ENCODE assay signal across 8 cellular contexts in the genomic region with DNA sequence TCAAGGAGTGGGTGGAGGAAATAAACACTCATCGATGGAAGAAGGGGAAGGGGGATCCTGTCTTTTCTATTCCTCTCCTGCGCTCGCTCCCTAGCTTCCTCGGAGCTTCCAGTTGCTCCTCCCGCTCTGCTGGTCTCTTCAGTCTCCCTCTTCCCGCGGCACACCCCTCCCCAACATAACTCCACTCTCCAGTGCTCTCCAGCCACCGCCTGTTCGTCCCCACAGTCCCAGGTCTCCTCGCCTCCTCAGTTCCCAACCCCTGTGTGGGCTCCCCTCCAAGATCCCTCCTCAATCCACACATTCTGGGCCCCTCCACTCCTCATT. TPM values are rescaled to one million over a fixed set of nuclear protein-coding genes. Genes with fewer than 3 reads are reported as not detected.
DNase-seq lines count a peak whose midpoint lies in the region; ATAC-seq and TF ChIP-seq lines count a peak whose summit lies in the region.

No MANE protein-coding gene starts in this region.

- peak overlapping the region; percentile 98 to 100 for H3K4me3 Mint-ChIP-seq in activated T-cell treated with anti-CD3 and anti-CD28 coated beads, Interleukin-2, amount 50 U/mL, for 72 hours
- peak overlapping the region; percentile 99 for H3K4me3 Mint-ChIP-seq in mesothelial cell of epicardium

- no peak for DNase-seq in activated T-cell treated with anti-CD3 and anti-CD28 coated beads, Interleukin-2, amount 50 U/mL, for 72 hours
- DNase-seq in activated T-cell treated with anti-CD3 and anti-CD28 coated beads for 4 hours, result no peak
- peak; percentile 79 to 84 for DNase-seq in NCI-H526 (lab: John Stamatoyannopoulos, UW)
- peak; percentile 53 for DNase-seq in dermis blood vessel endothelial cell
- no peak for DNase-seq in mesothelial cell of epicardium (ENCODE audit: low spot score in 2 of 2, unreplicated experiment in 2 of 2)
- no peak for DNase-seq in RPMI8226
- no peak for DNase-seq in effector CD8-positive, alpha-beta T cell (lab: John Stamatoyannopoulos, UW)

- no peaks in the 10 kb centered on the region for H3K9me3 Mint-ChIP-seq in activated T-cell treated with anti-CD3 and anti-CD28 coated beads, Interleukin-2, amount 50 U/mL, for 72 hours
- no peaks in the 10 kb centered on the region for H3K9me3 Mint-ChIP-seq in mesothelial cell of epicardium

- TF ChIP-seq CTCF in mesothelial cell of epicardium (IDR thresholded peaks at IDR 0.05; ENCODE audit: unreplicated experiment), result no peak

- peaks cover 6 to 12% of the 10 kb centered on the region in 2 donors for H3K36me3 Mint-ChIP-seq in activated T-cell treated with anti-CD3 and anti-CD28 coated beads, Interleukin-2, amount 50 U/mL, for 72 hours (ENCODE audit: insufficient read depth in 2 of 2)
- peaks cover 8% of the 10 kb centered on the region for H3K36me3 Mint-ChIP-seq in mesothelial cell of epicardium

- H3K27me3 Mint-ChIP-seq in activated T-cell treated with anti-CD3 and anti-CD28 coated beads, Interleukin-2, amount 50 U/mL, for 72 hours (ENCODE audit: low read depth), result no peaks in the 10 kb centered on the region
- H3K27me3 Mint-ChIP-seq in mesothelial cell of epicardium (ENCODE audit: low read depth), result peaks cover 22% of the 10 kb centered on the region

- no peak for ATAC-seq in activated T-cell treated with anti-CD3 and anti-CD28 coated beads, Interleukin-2, amount 50 U/mL, for 72 hours (replicated peaks in 1 of 2)
- no peak for ATAC-seq in GM18867 (IDR thresholded peaks at IDR 0.05; ENCODE audit: unreplicated experiment)

- peak overlapping the region; percentile 98 for H3K27ac Mint-ChIP-seq in activated T-cell treated with anti-CD3 and anti-CD28 coated beads, Interleukin-2, amount 50 U/mL, for 72 hours
- H3K27ac Mint-ChIP-seq in mesothelial cell of epicardium, result peak overlapping the region; percentile 98

- peaks cover 29% of the 10 kb centered on the region for H3K4me1 Mint-ChIP-seq in activated T-cell treated with anti-CD3 and anti-CD28 coated beads, Interleukin-2, amount 50 U/mL, for 72 hours (ENCODE audit: low read depth)
- H3K4me1 Mint-ChIP-seq in mesothelial cell of epicardium, result peaks cover 21% of the 10 kb centered on the region

RNA-seq across cellular contexts. Expression of a gene that starts 0.4 kb away (rescaled TPM):
- 10 to 100 TPM; 13.7 to 16.6 TPM for total RNA-seq in activated T-cell treated with anti-CD3 and anti-CD28 coated beads, Interleukin-2, amount 50 U/mL, for 72 hours
- total RNA-seq in dermis blood vessel endothelial cell (23.3 and 31.6 TPM in 2 replicates), mesothelial cell of epicardium (18.6 to 19.6 TPM (median 18.7 TPM) in 3 replicates)

RNA-seq across cellular contexts. Expression of a gene that starts 6.5 kb away (rescaled TPM):
- total RNA-seq in activated T-cell treated with anti-CD3 and anti-CD28 coated beads, Interleukin-2, amount 50 U/mL, for 72 hours, result not detected
- total RNA-seq in dermis blood vessel endothelial cell (not detected in 2 replicates), mesothelial cell of epicardium (not detected in 3 replicates)

Comparison
In these comparisons a context has a peak if more than half of its experiments do, and no peak if none do; other contexts are left out.
1. DNase-seq: peak in NCI-H526 (2 of 2) and dermis blood vessel endothelial cell (single experiment); none in activated T-cell treated with anti-CD3 and anti-CD28 coated beads, Interleukin-2, amount 50 U/mL, for 72 hours (0 of 2), activated T-cell treated with anti-CD3 and anti-CD28 coated beads for 4 hours (single experiment), mesothelial cell of epicardium (0 of 2), RPMI8226 (single experiment) and effector CD8-positive, alpha-beta T cell (single experiment).